20 cellular contexts compared by ENCODE assay signal in the genomic region with DNA sequence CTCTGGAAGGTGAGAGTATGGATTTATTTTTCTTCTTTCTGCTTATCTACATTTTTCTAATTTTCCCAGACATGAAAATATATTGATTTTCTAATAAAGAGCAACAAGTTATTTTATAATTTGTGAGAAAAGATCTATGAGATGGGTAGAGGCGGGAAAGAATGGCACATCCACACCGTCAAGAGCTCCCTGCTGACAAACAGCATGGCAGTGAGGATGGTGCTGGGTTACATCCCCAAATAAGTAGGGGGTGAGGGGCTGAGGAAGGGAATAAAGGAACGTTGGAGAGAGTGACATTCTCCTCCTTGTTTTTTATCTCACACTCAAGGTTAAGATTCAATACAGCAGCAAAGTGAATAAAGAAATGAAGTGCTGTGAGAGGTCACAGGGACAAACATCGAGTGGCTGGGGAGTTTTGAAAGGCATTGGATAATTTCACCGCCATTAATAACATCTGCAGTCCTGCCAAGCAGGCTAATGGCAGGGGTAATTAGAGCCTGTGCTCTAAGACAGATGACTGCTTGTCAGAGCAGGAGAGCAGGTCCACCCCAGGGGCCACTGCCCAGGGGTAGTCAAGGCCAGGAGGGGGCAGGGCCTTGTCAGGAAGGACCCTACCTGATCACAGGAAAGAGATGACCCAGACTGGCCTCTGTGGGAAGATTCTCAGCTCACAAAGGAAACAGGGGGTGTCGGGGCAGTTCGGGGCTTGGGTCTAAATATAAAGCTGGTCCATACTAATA.
"Had no signal": no experiment of that assay in that cellular context is flagged by ENCODE, and none has a peak within 500 bp of the region (broad histone marks: within the 10 kb centered on the region; RNA-seq: fewer than 3 reads in every experiment).

No MANE protein-coding gene starts in this region.

- DNase-seq: activated CD4-positive, alpha-beta T cell treated with anti-CD3 and anti-CD28 coated beads, Interleukin-2, amount 10 ng/mL, durations not matched to agents 24 days and 14 days; activated CD8-positive, alpha-beta memory T cell treated with anti-CD3 and anti-CD28 coated beads, Interleukin-2, amount 50 U/mL, for 48 hours; activated CD8-positive, alpha-beta T cell treated with anti-CD3 and anti-CD28 coated beads, Interleukin-2, amount 10 ng/mL, durations not matched to agents 7 days and 5 days; activated gamma-delta T cell; activated naive CD8-positive, alpha-beta T cell treated with anti-CD3 and anti-CD28 coated beads, Interleukin-2, amount 10 ng/mL, durations not matched to agents 7 days and 5 days; activated T-cell treated with anti-CD3 and anti-CD28 coated beads, Interleukin-2, amount 50 U/mL, for 72 hours; anterior cingulate cortex; brain microvascular endothelial cell; cortex of kidney; effector CD4-positive, alpha-beta T cell; foreskin keratinocyte; head of caudate nucleus; left cardiac atrium; midbrain; upper lobe of left lung had no signal

- H3K36me3 ChIP-seq: brain microvascular endothelial cell, neural progenitor cell, upper lobe of left lung had no signal

- H3K27ac ChIP-seq: brain microvascular endothelial cell, foreskin keratinocyte, neural progenitor cell, upper lobe of left lung had no signal

- H3K4me3 ChIP-seq: lung, neural progenitor cell, upper lobe of left lung had no signal

- H3K4me1 ChIP-seq: foreskin keratinocyte, upper lobe of left lung had no signal

- H3K27ac Mint-ChIP-seq: activated CD4-positive, alpha-beta T cell treated with anti-CD3 and anti-CD28 coated beads, Interleukin-2, amount 10 ng/mL, durations not matched to agents 24 days and 14 days; activated CD8-positive, alpha-beta T cell treated with anti-CD3 and anti-CD28 coated beads, Interleukin-2, amount 10 ng/mL, durations not matched to agents 7 days and 5 days; activated naive CD8-positive, alpha-beta T cell treated with anti-CD3 and anti-CD28 coated beads, Interleukin-2, amount 10 ng/mL, durations not matched to agents 7 days and 5 days; neural progenitor cell; stimulated activated naive CD8-positive, alpha-beta T cell treated with anti-CD3 and anti-CD28 coated beads, Interleukin-15, Interleukin-2, amounts not matched to agents 100 ng/mL and 50 ng/mL, for 24 hours; T-helper 1 cell treated with Interleukin-12 subunit alpha and Interleukin-12 subunit beta and Interleukin-4 antibody, amounts not matched to agents 30 μg/mL and 1 μg/mL, for 36 hours had no signal

- H3K27me3 ChIP-seq: brain microvascular endothelial cell, foreskin keratinocyte, neural progenitor cell, upper lobe of left lung had no signal

- ATAC-seq: activated CD8-positive, alpha-beta T cell treated with anti-CD3 and anti-CD28 coated beads, Interleukin-2, amount 10 ng/mL, durations not matched to agents 7 days and 5 days; activated T-cell treated with anti-CD3 and anti-CD28 coated beads, Interleukin-2, amount 50 U/mL, for 72 hours; foreskin keratinocyte; left cardiac atrium; sciatic nerve had no signal

- H3K27me3 Mint-ChIP-seq: stimulated activated naive CD8-positive, alpha-beta T cell treated with anti-CD3 and anti-CD28 coated beads, Interleukin-15, Interleukin-2, amounts not matched to agents 100 ng/mL and 50 ng/mL, for 24 hours had no signal

- H3K4me1 Mint-ChIP-seq: activated CD4-positive, alpha-beta T cell treated with anti-CD3 and anti-CD28 coated beads, Interleukin-2, amount 10 ng/mL, durations not matched to agents 24 days and 14 days; activated naive CD8-positive, alpha-beta T cell treated with anti-CD3 and anti-CD28 coated beads, Interleukin-2, amount 10 ng/mL, durations not matched to agents 7 days and 5 days had no signal

- H3K36me3 Mint-ChIP-seq: neural progenitor cell had no signal

- H3K9me3 ChIP-seq: upper lobe of left lung had no signal

- H3K4me3 Mint-ChIP-seq: activated CD4-positive, alpha-beta T cell treated with anti-CD3 and anti-CD28 coated beads, Interleukin-2, amount 10 ng/mL, durations not matched to agents 24 days and 14 days; activated CD8-positive, alpha-beta T cell treated with anti-CD3 and anti-CD28 coated beads, Interleukin-2, amount 10 ng/mL, durations not matched to agents 7 days and 5 days; activated naive CD8-positive, alpha-beta T cell treated with anti-CD3 and anti-CD28 coated beads, Interleukin-2, amount 10 ng/mL, durations not matched to agents 7 days and 5 days; activated T-cell treated with anti-CD3 and anti-CD28 coated beads, Interleukin-2, amount 50 U/mL, for 72 hours; neural progenitor cell; stimulated activated naive CD8-positive, alpha-beta T cell treated with anti-CD3 and anti-CD28 coated beads, Interleukin-15, Interleukin-2, amounts not matched to agents 100 ng/mL and 50 ng/mL, for 24 hours; T-helper 1 cell treated with Interleukin-12 subunit alpha and Interleukin-12 subunit beta and Interleukin-4 antibody, amounts not matched to agents 30 μg/mL and 1 μg/mL, for 36 hours had no signal
